ENCODE assay signal across 1 cellular context in genomic region chr6:27126046-27126814, GRCh38.
TF ChIP-seq lines count a peak whose summit lies in the region.

No MANE protein-coding gene starts in this region.

TF ChIP-seq in GM12878, 131 proteins besides CTCF, POLR2A, EP300 and RAD21 (continued from another document):
- TF ChIP-seq BCLAF1 (IDR thresholded peaks at IDR 0.05) (no peak), MYB (IDR thresholded peaks at IDR 0.05; ENCODE audit: borderline replicate concordance, low read depth, low read length) (no peak), NFIC (IDR thresholded peaks at IDR 0.05; ENCODE audit: low read depth, low read length) (no peak), ZNF207 (IDR thresholded peaks at IDR 0.05; ENCODE audit: borderline replicate concordance) (no peak)
